Comparison of ENCODE assay signal across 9 cellular contexts in genomic region chr3:71006810-71007785, GRCh38.
DNase-seq lines count a peak whose midpoint lies in the region; TF ChIP-seq lines count a peak whose summit lies in the region.
"Had no signal": no experiment of that assay in that cellular context is flagged by ENCODE, and none has a peak within 500 bp of the region (broad histone marks: within the 10 kb centered on the region; RNA-seq: fewer than 3 reads in every experiment).

No MANE protein-coding gene starts in this region.

- WGBS in stomach, 5 donors: 25 to 41% (median 28%) methylated on average over 9 of the region's 9 CpGs

- peak overlapping the region; percentile 79 for H3K27ac Mint-ChIP-seq in activated CD4-positive, alpha-beta memory T cell treated with anti-CD3 and anti-CD28 coated beads for 36 hours
- no peak overlapping the region for H3K27ac Mint-ChIP-seq in activated CD4-positive, alpha-beta memory T cell treated with anti-CD3 and anti-CD28 coated beads, Interleukin-2, amount 10 ng/mL, durations not matched to agents 7 days and 5 days
- H3K27ac Mint-ChIP-seq in activated naive CD8-positive, alpha-beta T cell treated with anti-CD3 and anti-CD28 coated beads for 36 hours: peak overlapping the region; percentile 97
- H3K27ac Mint-ChIP-seq: dendritic cell treated with granulocyte-macrophage colony-stimulating factor and Interleukin-4, amounts not matched to agents 40 ng/mL and 50 ng/mL, for 4 days had no signal

- no peaks in the 10 kb centered on the region for H3K9me3 ChIP-seq in Loucy (ENCODE audit: insufficient read depth, low read depth, low read length)
- H3K9me3 ChIP-seq in stomach: no peaks in the 10 kb centered on the region

- no peak overlapping the region for H2AFZ ChIP-seq in Loucy (ENCODE audit: low read length)

- peaks cover 2% of the 10 kb centered on the region for H3K9me3 Mint-ChIP-seq in activated CD4-positive, alpha-beta memory T cell treated with anti-CD3 and anti-CD28 coated beads for 36 hours
- no peaks in the 10 kb centered on the region for H3K9me3 Mint-ChIP-seq in activated CD4-positive, alpha-beta memory T cell treated with anti-CD3 and anti-CD28 coated beads, Interleukin-2, amount 10 ng/mL, durations not matched to agents 7 days and 5 days
- no peaks in the 10 kb centered on the region for H3K9me3 Mint-ChIP-seq in activated naive CD8-positive, alpha-beta T cell treated with anti-CD3 and anti-CD28 coated beads for 36 hours
- H3K9me3 Mint-ChIP-seq: dendritic cell treated with granulocyte-macrophage colony-stimulating factor and Interleukin-4, amounts not matched to agents 40 ng/mL and 50 ng/mL, for 4 days had no signal

- H3K27me3 ChIP-seq in Loucy (ENCODE audit: insufficient read depth, low read length, poor library complexity, severe bottlenecking): no peaks in the 10 kb centered on the region
- H3K27me3 ChIP-seq in stomach: no peaks in the 10 kb centered on the region

- H3K4me1 ChIP-seq in Loucy (ENCODE audit: insufficient read depth, low read length, poor library complexity, severe bottlenecking) (peaks cover 16% of the 10 kb centered on the region), stomach (peaks cover 59 to 100% (median 82%) of the 10 kb centered on the region in 4 donors)

- H3K9me2 ChIP-seq in Loucy (replicated peaks; ENCODE audit: low read depth, low read length): no peaks in the 10 kb centered on the region

- no peak overlapping the region for H3K9ac ChIP-seq in Loucy (ENCODE audit: low read depth, low read length, poor library complexity, severe bottlenecking)

- no peak for TF ChIP-seq EP300 in stomach (IDR thresholded peaks at IDR 0.05)

- H3K27ac ChIP-seq in stomach: peak overlapping the region; percentile 42 to 71 (median 65)

- no peak for TF ChIP-seq POLR2A in stomach (IDR thresholded peaks at IDR 0.05)

- H3K79me2 ChIP-seq in Loucy (ENCODE audit: insufficient read depth, low read length): peaks cover 45% of the 10 kb centered on the region

- no peaks in the 10 kb centered on the region for H3F3A ChIP-seq in Loucy (ENCODE audit: low read depth)

- H3K4me3 Mint-ChIP-seq in activated CD4-positive, alpha-beta memory T cell treated with anti-CD3 and anti-CD28 coated beads for 36 hours: no peak overlapping the region
- H3K4me3 Mint-ChIP-seq in activated CD4-positive, alpha-beta memory T cell treated with anti-CD3 and anti-CD28 coated beads, Interleukin-2, amount 10 ng/mL, durations not matched to agents 7 days and 5 days: no peak overlapping the region
- no peak overlapping the region for H3K4me3 Mint-ChIP-seq in activated naive CD8-positive, alpha-beta T cell treated with anti-CD3 and anti-CD28 coated beads for 36 hours
- H3K4me3 Mint-ChIP-seq: dendritic cell treated with granulocyte-macrophage colony-stimulating factor and Interleukin-4, amounts not matched to agents 40 ng/mL and 50 ng/mL, for 4 days had no signal

- no peak for DNase-seq in activated CD4-positive, alpha-beta memory T cell treated with anti-CD3 and anti-CD28 coated beads for 36 hours
- no peak for DNase-seq in activated CD4-positive, alpha-beta memory T cell treated with anti-CD3 and anti-CD28 coated beads, Interleukin-2, amount 10 ng/mL, durations not matched to agents 7 days and 5 days
- DNase-seq in activated naive CD8-positive, alpha-beta T cell treated with anti-CD3 and anti-CD28 coated beads for 36 hours: no peak
- DNase-seq in iPS DF 19.7 (ENCODE audit: low read depth, low spot score): peak; percentile 54
- DNase-seq in stomach: no peak
- no peak for DNase-seq in DMS79 (lab: John Stamatoyannopoulos, UW)
- DNase-seq in mucosa of gallbladder (ENCODE audit: low spot score): no peak

- intact Hi-C loops in activated CD4-positive, alpha-beta memory T cell treated with anti-CD3 and anti-CD28 coated beads for 36 hours (cut with micrococcal nuclease): no loop called here
- intact Hi-C loops in stomach (cut with DNase I; ENCODE audit: low total_unique reads): no loop called here

- CTCF ChIA-PET in activated CD4-positive, alpha-beta memory T cell treated with anti-CD3 and anti-CD28 coated beads for 36 hours (lab: Charles Lee): interaction anchor here (0.6 to 1.9 kb wide), 13 partner anchors 9 to 504 kb away, joined by 3 to 5 read pairs (median 4); no protein-coding TSS in a partner anchor
- CTCF ChIA-PET in activated CD4-positive, alpha-beta memory T cell treated with anti-CD3 and anti-CD28 coated beads, Interleukin-2, amount 10 ng/mL, durations not matched to agents 7 days and 5 days (lab: Charles Lee): interaction anchor here (0.6 to 1.5 kb wide), 7 partner anchors 44 to 578 kb away, joined by 3 to 6 read pairs (median 4); no protein-coding TSS in a partner anchor

- no peak overlapping the region for H3K4me3 ChIP-seq in Loucy (ENCODE audit: low read length, poor library complexity, severe bottlenecking)
- no peak overlapping the region for H3K4me3 ChIP-seq in stomach

- H3K4me1 Mint-ChIP-seq in activated CD4-positive, alpha-beta memory T cell treated with anti-CD3 and anti-CD28 coated beads for 36 hours (ENCODE audit: low read depth): peaks cover 69% of the 10 kb centered on the region
- H3K4me1 Mint-ChIP-seq in activated CD4-positive, alpha-beta memory T cell treated with anti-CD3 and anti-CD28 coated beads, Interleukin-2, amount 10 ng/mL, durations not matched to agents 7 days and 5 days: peaks cover 57% of the 10 kb centered on the region
- H3K4me1 Mint-ChIP-seq in activated naive CD8-positive, alpha-beta T cell treated with anti-CD3 and anti-CD28 coated beads for 36 hours: peaks cover 71% of the 10 kb centered on the region

- peaks cover 19% of the 10 kb centered on the region for H3K36me3 ChIP-seq in Loucy (ENCODE audit: insufficient read depth, low read length)
- peaks cover 0 to 4% (median 0%) of the 10 kb centered on the region in 4 donors for H3K36me3 ChIP-seq in stomach

- TF ChIP-seq CTCF in Loucy (conservative IDR thresholded peaks at IDR 0.05; ENCODE audit: low read length) (peak; percentile 70), stomach (IDR thresholded peaks at IDR 0.05) (peak in 2 of 7 experiments; percentile 39)

- POLR2A ChIA-PET in activated CD4-positive, alpha-beta memory T cell treated with anti-CD3 and anti-CD28 coated beads for 36 hours (lab: Charles Lee): interaction anchor here (0.7 kb wide), 1 partner anchor 56 kb away, joined by 3 read pairs; no protein-coding TSS in a partner anchor
- POLR2A ChIA-PET in activated CD4-positive, alpha-beta memory T cell treated with anti-CD3 and anti-CD28 coated beads, Interleukin-2, amount 10 ng/mL, durations not matched to agents 7 days and 5 days (lab: Charles Lee): interaction anchor here (1.3 kb wide), 1 partner anchor 57 kb away, joined by 3 read pairs; no protein-coding TSS in a partner anchor

- no peaks in the 10 kb centered on the region for H3K27me3 Mint-ChIP-seq in activated CD4-positive, alpha-beta memory T cell treated with anti-CD3 and anti-CD28 coated beads for 36 hours
- no peaks in the 10 kb centered on the region for H3K27me3 Mint-ChIP-seq in activated CD4-positive, alpha-beta memory T cell treated with anti-CD3 and anti-CD28 coated beads, Interleukin-2, amount 10 ng/mL, durations not matched to agents 7 days and 5 days
- H3K27me3 Mint-ChIP-seq in activated naive CD8-positive, alpha-beta T cell treated with anti-CD3 and anti-CD28 coated beads for 36 hours: no peaks in the 10 kb centered on the region
- H3K27me3 Mint-ChIP-seq: dendritic cell treated with granulocyte-macrophage colony-stimulating factor and Interleukin-4, amounts not matched to agents 40 ng/mL and 50 ng/mL, for 4 days had no signal

- peaks cover 12% of the 10 kb centered on the region for H3K36me3 Mint-ChIP-seq in activated CD4-positive, alpha-beta memory T cell treated with anti-CD3 and anti-CD28 coated beads for 36 hours
- peaks cover 15% of the 10 kb centered on the region for H3K36me3 Mint-ChIP-seq in activated CD4-positive, alpha-beta memory T cell treated with anti-CD3 and anti-CD28 coated beads, Interleukin-2, amount 10 ng/mL, durations not matched to agents 7 days and 5 days (ENCODE audit: low read depth)
- peaks cover 36% of the 10 kb centered on the region for H3K36me3 Mint-ChIP-seq in activated naive CD8-positive, alpha-beta T cell treated with anti-CD3 and anti-CD28 coated beads for 36 hours

- peaks cover 15% of the 10 kb centered on the region for H4K20me1 ChIP-seq in Loucy (ENCODE audit: insufficient read depth, low read length, poor library complexity, severe bottlenecking)

- H3K4me2 ChIP-seq in Loucy (ENCODE audit: low read depth, low read length, poor library complexity, severe bottlenecking): no peak overlapping the region
